In genomic region chr15:89243046-89243690, GRCh38 we compare ENCODE assay signal across 8 cellular contexts. TPM values are rescaled to one million over a fixed set of nuclear protein-coding genes. Genes with fewer than 3 reads are reported as not detected.
A peak's percentile ranks its signal among the peaks of the same experiment; 100 is the strongest.
DNase-seq lines count a peak whose midpoint lies in the region; ATAC-seq, FAIRE-seq and TF ChIP-seq lines count a peak whose summit lies in the region.

No MANE protein-coding gene starts in this region.

- H3K27me3 ChIP-seq in BLaER1 treated with 17β-estradiol and CSF1 and Interleukin-3, amounts not matched to agents 10 nM and 100 nM, result no peaks in the 10 kb centered on the region
- H3K27me3 ChIP-seq in NT2/D1 (ENCODE audit: insufficient read depth, insufficient read length), result peaks cover 3% of the 10 kb centered on the region
- H3K27me3 ChIP-seq in endothelial cell of umbilical vein (ENCODE audit: control insufficient read depth in 2 of 2, insufficient read depth in 2 of 2, low read length in 2 of 2), result peaks cover 5 to 7% of the 10 kb centered on the region in 2 experiments

- TF ChIP-seq POLR2A in endothelial cell of umbilical vein (IDR thresholded peaks at IDR 0.05; ENCODE audit: low read depth, low read length), result no peak

- peak overlapping the region; percentile 74 to 89 (median 80) for H3K4me3 ChIP-seq in BLaER1 treated with 17β-estradiol and CSF1 and Interleukin-3, amounts not matched to agents 10 nM and 100 nM
- peak overlapping the region; percentile 92 for H3K4me3 ChIP-seq in NT2/D1 (ENCODE audit: insufficient read length, low read depth)
- peak overlapping the region; percentile 21 to 92 (median 81) for H3K4me3 ChIP-seq in endothelial cell of umbilical vein (replicated peaks in 1 of 3; ENCODE audit: insufficient read depth in 1 of 3, low read depth in 1 of 3, low read length in 3 of 3)

- no TSS peak for BruUV-seq in endothelial cell of umbilical vein (replicated peaks; lab: Mats Ljungman, UMichigan)

- H3K4me3 Mint-ChIP-seq in nephron, result peak overlapping the region; percentile 96 to 98 (median 97)

- H3K4me1 Mint-ChIP-seq in nephron, result peaks cover 25% of the 10 kb centered on the region

- H3K36me3 ChIP-seq in BLaER1 treated with 17β-estradiol and CSF1 and Interleukin-3, amounts not matched to agents 10 nM and 100 nM, result peaks cover under 1 to 26% (median 16%) of the 10 kb centered on the region in 11 experiments; a peak in 21 of 22 replicates
- H3K36me3 ChIP-seq in NT2/D1 (ENCODE audit: insufficient read depth, insufficient read length, low read length) (peaks cover 18% of the 10 kb centered on the region), endothelial cell of umbilical vein (ENCODE audit: control insufficient read depth in 2 of 2, extremely low read depth in 1 of 2, insufficient read depth in 2 of 2, low read length in 2 of 2) (peaks cover 0 to 2% of the 10 kb centered on the region in 2 experiments)

- no peak for ATAC-seq in GM18519 (IDR thresholded peaks at IDR 0.05; ENCODE audit: low FRiP score, unreplicated experiment)

- H3K9me1 ChIP-seq in endothelial cell of umbilical vein (replicated peaks; ENCODE audit: control insufficient read depth, extremely low read depth, insufficient read depth, low read length), result no peaks in the 10 kb centered on the region

- peaks cover 9% of the 10 kb centered on the region for H3K36me3 Mint-ChIP-seq in nephron (ENCODE audit: low read depth)

- H4K20me1 ChIP-seq in BLaER1 treated with 17β-estradiol and CSF1 and Interleukin-3, amounts not matched to agents 10 nM and 100 nM, result peaks cover 0 to 8% (median 0%) of the 10 kb centered on the region in 11 experiments; a peak in 1 of 22 replicates
- H4K20me1 ChIP-seq in endothelial cell of umbilical vein (replicated peaks; ENCODE audit: control insufficient read depth, extremely low read depth, insufficient read depth, low read length), result no peaks in the 10 kb centered on the region

- peaks cover 0 to 20% (median 12%) of the 10 kb centered on the region in 11 experiments; a peak in 15 of 22 replicates for H3K9me3 ChIP-seq in BLaER1 treated with 17β-estradiol and CSF1 and Interleukin-3, amounts not matched to agents 10 nM and 100 nM (replicated peaks in 1 of 11)
- peaks cover 8% of the 10 kb centered on the region; the same call in 1 of the 2 replicates for H3K9me3 ChIP-seq in NT2/D1 (ENCODE audit: insufficient read depth, low read length)
- H3K9me3 ChIP-seq in endothelial cell of umbilical vein (replicated peaks; ENCODE audit: control insufficient read depth, insufficient read depth, low read length), result no peaks in the 10 kb centered on the region

- H3K79me2 ChIP-seq in endothelial cell of umbilical vein (ENCODE audit: control insufficient read depth, insufficient read depth, low read length), result peaks cover 26% of the 10 kb centered on the region

- DNase-seq in NT2/D1 (ENCODE audit: low read depth, low spot score), result no peak
- DNase-seq in endothelial cell of umbilical vein (ENCODE audit: low read depth, low spot score), result no peak
- DNase-seq in medulla oblongata (ENCODE audit: extremely low spot score), result no peak
- DNase-seq in GM20000 (ENCODE audit: low spot score), result no peak
- DNase-seq in foreskin melanocyte, result no peak

- H3K9ac ChIP-seq in BLaER1 treated with 17β-estradiol and CSF1 and Interleukin-3, amounts not matched to agents 10 nM and 100 nM, result peak overlapping the region; percentile 74 to 88 (median 83)
- peak overlapping the region; percentile 57 for H3K9ac ChIP-seq in NT2/D1 (ENCODE audit: insufficient read length, low read depth)
- H3K9ac ChIP-seq in endothelial cell of umbilical vein (replicated peaks; ENCODE audit: extremely low read depth, insufficient read depth, low read length), result peak overlapping the region; percentile 85

- peak overlapping the region; percentile 17 to 85 (median 81); a peak in 20 of 22 replicates for H3K27ac ChIP-seq in BLaER1 treated with 17β-estradiol and CSF1 and Interleukin-3, amounts not matched to agents 10 nM and 100 nM
- no peak overlapping the region for H3K27ac ChIP-seq in endothelial cell of umbilical vein (ENCODE audit: insufficient read depth, low read depth, low read length)

- H2AFZ ChIP-seq in endothelial cell of umbilical vein (ENCODE audit: low read depth, low read length), result peak overlapping the region; percentile 96

- H3K9me3 Mint-ChIP-seq in nephron, result no peaks in the 10 kb centered on the region

- intact Hi-C loops in endothelial cell of umbilical vein (cut with micrococcal nuclease), result loop anchor here (1.0 kb wide), 4 partner anchors 11 to 339 kb away; no protein-coding TSS in a partner anchor

- peaks cover 9% of the 10 kb centered on the region for H3K27me3 Mint-ChIP-seq in nephron (ENCODE audit: low read depth)

- H3K4me1 ChIP-seq in BLaER1 treated with 17β-estradiol and CSF1 and Interleukin-3, amounts not matched to agents 10 nM and 100 nM, result peaks cover 21 to 36% (median 31%) of the 10 kb centered on the region in 10 experiments
- H3K4me1 ChIP-seq in NT2/D1 (ENCODE audit: insufficient read depth, insufficient read length) (peaks cover 3% of the 10 kb centered on the region), endothelial cell of umbilical vein (ENCODE audit: control insufficient read depth, extremely low read depth, insufficient read depth, low read length) (peaks cover 15% of the 10 kb centered on the region)

- POLR2A ChIA-PET in endothelial cell of umbilical vein (lab: Charles Lee), result no interaction called here

- dilution Hi-C loops in endothelial cell of umbilical vein (cut with MboI; ENCODE audit: extremely low pct_ligation_motif_present, low sequenced_read_pairs), result no loop called here

- no peak for FAIRE-seq in endothelial cell of umbilical vein (lab: Jason Lieb, UNC)

- H3K4me2 ChIP-seq in BLaER1 treated with 17β-estradiol and CSF1 and Interleukin-3, amounts not matched to agents 10 nM and 100 nM, result peak overlapping the region; percentile 69 to 94 (median 90)
- H3K4me2 ChIP-seq in endothelial cell of umbilical vein (ENCODE audit: insufficient read depth, low read length), result peak overlapping the region; percentile 78

- TF ChIP-seq CTCF in endothelial cell of umbilical vein (IDR thresholded peaks at IDR 0.05; ENCODE audit: extremely low read depth in 1 of 2, insufficient read depth in 1 of 2, low read depth in 1 of 2, low read length in 2 of 2) (no peak), nephron (IDR thresholded peaks at IDR 0.05; ENCODE audit: unreplicated experiment in 3 of 3) (no peak), GM20000 (IDR thresholded peaks at IDR 0.05; ENCODE audit: extremely low read depth, missing control alignments) (no peak)

- peak overlapping the region in 1 of 3 experiments; percentile 50 for H3K27ac Mint-ChIP-seq in nephron

- CTCF ChIA-PET in endothelial cell of umbilical vein (lab: Charles Lee), result interaction anchor here (0.7 to 4.4 kb wide), 8 partner anchors 9 to 152 kb away, joined by 3 to 54 read pairs (median 4); no protein-coding TSS in a partner anchor

TF ChIP-seq in endothelial cell of umbilical vein, 7 proteins besides CTCF, POLR2A, EP300 and RAD21:
- TF ChIP-seq MYC (IDR thresholded peaks at IDR 0.05; ENCODE audit: low read depth, low read length), result no peak
- TF ChIP-seq FOS (IDR thresholded peaks at IDR 0.05; ENCODE audit: borderline replicate concordance, insufficient read depth, low read length), result no peak
- TF ChIP-seq EZH2 (IDR thresholded peaks at IDR 0.05; ENCODE audit: borderline replicate concordance, low read depth, low read length, severe bottlenecking), result no peak
- TF ChIP-seq JUN (IDR thresholded peaks at IDR 0.05; ENCODE audit: borderline replicate concordance, insufficient read depth, insufficient read length, low read depth), result no peak
- TF ChIP-seq MAX (IDR thresholded peaks at IDR 0.05; ENCODE audit: insufficient read depth, insufficient read length), result no peak
- no peak for TF ChIP-seq POLR2AphosphoS5 (IDR thresholded peaks at IDR 0.05; ENCODE audit: insufficient read depth, low read depth, low read length)
- TF ChIP-seq GATA2 (IDR thresholded peaks at IDR 0.05; ENCODE audit: insufficient read depth, insufficient read length, low read depth, low read length), result no peak

RNA-seq across cellular contexts. Expression of gene FANCI, which starts 0.6 kb away (rescaled TPM):
- total RNA-seq in endothelial cell of umbilical vein, result 65.9 and 74.7 TPM in 2 replicates
- 10.8 and 19.9 TPM in 2 replicates for polyA plus RNA-seq in endothelial cell of umbilical vein
- polyA plus RNA-seq in endothelial cell of umbilical vein (2011; cell fraction: cytosol; rRNA removed), result 17.8 and 18.2 TPM in 2 replicates
- 63.0 and 89.9 TPM in 2 replicates for polyA plus RNA-seq in endothelial cell of umbilical vein (2011; cell fraction: nucleus; rRNA removed)
- 20.1 and 45.1 TPM in 2 replicates for polyA plus RNA-seq in endothelial cell of umbilical vein (2012)
- 23.2 and 47.1 TPM in 2 replicates for polyA minus RNA-seq in endothelial cell of umbilical vein
- polyA minus RNA-seq in endothelial cell of umbilical vein (2011; cell fraction: cytosol; rRNA and poly(A)+ RNA removed), result 68.2 TPM
- 28.6 and 63.5 TPM in 2 replicates for polyA minus RNA-seq in endothelial cell of umbilical vein (2011; cell fraction: nucleus; rRNA and poly(A)+ RNA removed)

RNA-seq across cellular contexts. Expression of gene RLBP1, which starts 21.8 kb away (rescaled TPM):
- total RNA-seq in endothelial cell of umbilical vein, result not detected in 2 replicates
- polyA plus RNA-seq in endothelial cell of umbilical vein, result not detected in 2 replicates
- polyA plus RNA-seq in endothelial cell of umbilical vein (2011; cell fraction: cytosol; rRNA removed), result not detected in 2 replicates
- not detected in 2 replicates for polyA plus RNA-seq in endothelial cell of umbilical vein (2011; cell fraction: nucleus; rRNA removed)
- not detected in 2 replicates for polyA plus RNA-seq in endothelial cell of umbilical vein (2012)
- polyA minus RNA-seq in endothelial cell of umbilical vein, result not detected in 2 replicates
- polyA minus RNA-seq in endothelial cell of umbilical vein (2011; cell fraction: cytosol; rRNA and poly(A)+ RNA removed), result not detected
- polyA minus RNA-seq in endothelial cell of umbilical vein (2011; cell fraction: nucleus; rRNA and poly(A)+ RNA removed), result not detected in 2 replicates
